25 cellular contexts compared by ENCODE assay signal in the genomic region with DNA sequence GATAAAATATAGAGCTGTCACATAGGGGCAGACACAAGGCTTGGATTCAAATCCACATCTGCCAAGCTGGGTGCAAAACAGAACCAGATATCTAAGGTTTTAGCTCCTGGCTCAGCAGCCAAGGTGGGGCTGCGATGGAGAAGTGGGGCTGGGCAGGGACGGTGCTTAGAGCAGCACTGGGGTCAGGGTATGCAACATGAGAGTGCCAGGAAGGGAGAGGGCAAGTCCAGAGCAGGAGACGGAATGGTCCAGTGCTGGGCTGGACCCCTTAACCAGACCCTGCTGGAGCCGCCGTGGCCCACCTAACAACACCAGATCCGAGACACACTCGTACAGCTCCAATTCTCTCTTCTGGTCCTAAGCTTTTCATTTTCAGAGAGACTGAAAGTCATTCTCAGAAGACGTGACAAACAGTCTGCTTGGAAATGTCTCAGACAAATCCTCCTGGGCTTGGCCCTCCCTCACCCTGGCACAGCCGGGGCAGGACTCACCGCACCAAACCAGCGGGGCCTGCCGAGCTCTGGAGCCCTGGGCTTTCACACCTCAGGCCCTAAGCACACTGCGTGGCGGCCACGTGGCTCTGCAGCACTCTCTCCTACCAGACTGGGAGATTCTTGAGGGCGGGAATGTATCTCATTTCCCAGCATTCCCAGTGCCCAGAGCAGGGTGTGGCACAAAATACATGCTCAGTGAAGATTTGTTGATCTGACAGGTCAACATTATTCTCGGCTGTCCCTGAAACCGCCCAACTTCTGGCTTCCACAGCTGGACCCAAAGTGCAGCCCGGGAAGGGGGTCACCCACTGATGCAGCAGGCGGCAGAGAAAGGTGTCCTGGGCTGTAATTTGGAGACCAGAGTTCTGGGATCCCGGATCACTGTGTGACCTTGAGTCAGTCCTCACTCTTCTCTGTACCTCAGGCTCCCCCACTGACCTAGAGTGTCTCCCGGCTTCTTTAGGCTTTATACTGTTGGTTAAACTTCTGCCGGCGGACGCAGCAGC. TPM values are rescaled to one million over a fixed set of nuclear protein-coding genes. Genes with fewer than 3 reads are reported as not detected.
DNase-seq lines count a peak whose midpoint lies in the region; ATAC-seq and TF ChIP-seq lines count a peak whose summit lies in the region.
"Had no signal": no experiment of that assay in that cellular context is flagged by ENCODE, and none has a peak within 500 bp of the region (broad histone marks: within the 10 kb centered on the region; RNA-seq: fewer than 3 reads in every experiment).

No MANE protein-coding gene starts in this region.

- peaks cover 14% of the 10 kb centered on the region for H3K4me1 Mint-ChIP-seq in CD14-positive monocyte
- H3K4me1 Mint-ChIP-seq in activated CD8-positive, alpha-beta T cell treated with anti-CD3 and anti-CD28 coated beads, Interleukin-2, amount 10 ng/mL, durations not matched to agents 7 days and 5 days (ENCODE audit: low read depth), result peaks cover 17% of the 10 kb centered on the region
- no peaks in the 10 kb centered on the region for H3K4me1 Mint-ChIP-seq in activated T-cell treated with anti-CD3 and anti-CD28 coated beads, Interleukin-2, amount 50 U/mL, for 24 hours (ENCODE audit: low read depth)
- H3K4me1 Mint-ChIP-seq: activated T-helper 17 cell treated with anti-CD3 and anti-CD28 coated beads, Interleukin-2, amount 50 U/mL, for 72 hours had no signal

- H3K4me3 Mint-ChIP-seq in CD14-positive monocyte, result no peak overlapping the region
- no peak overlapping the region for H3K4me3 Mint-ChIP-seq in activated CD8-positive, alpha-beta T cell treated with anti-CD3 and anti-CD28 coated beads, Interleukin-2, amount 10 ng/mL, durations not matched to agents 7 days and 5 days
- no peak overlapping the region for H3K4me3 Mint-ChIP-seq in activated T-cell treated with anti-CD3 and anti-CD28 coated beads, Interleukin-2, amount 50 U/mL, for 24 hours
- H3K4me3 Mint-ChIP-seq: activated T-helper 17 cell treated with anti-CD3 and anti-CD28 coated beads, Interleukin-2, amount 50 U/mL, for 72 hours; natural killer cell; T-helper 2 cell treated with Interferon-gamma antibody and Interleukin-4, amounts not matched to agents 5 μg/mL and 100 μg/mL, for 36 hours; WTC11 had no signal

- in situ Hi-C loops in gastrocnemius medialis (cut with MboI; ENCODE audit: low sequenced_read_pairs in 4 of 4), result no loop called here

- no peaks in the 10 kb centered on the region for H3K9me3 ChIP-seq in gastrocnemius medialis
- H3K9me3 ChIP-seq: Caco-2, HAP-1, psoas muscle had no signal

- TF ChIP-seq CTCF in CD14-positive monocyte (IDR thresholded peaks at IDR 0.05), result no peak
- TF ChIP-seq CTCF in gastrocnemius medialis (IDR thresholded peaks at IDR 0.05 in 4 of 5, conservative IDR thresholded peaks at IDR 0.05 in 1 of 5), result no peak

- H3K36me3 Mint-ChIP-seq in CD14-positive monocyte, result no peaks in the 10 kb centered on the region
- no peaks in the 10 kb centered on the region for H3K36me3 Mint-ChIP-seq in activated CD8-positive, alpha-beta T cell treated with anti-CD3 and anti-CD28 coated beads, Interleukin-2, amount 10 ng/mL, durations not matched to agents 7 days and 5 days (ENCODE audit: low read depth)
- no peaks in the 10 kb centered on the region for H3K36me3 Mint-ChIP-seq in activated T-cell treated with anti-CD3 and anti-CD28 coated beads, Interleukin-2, amount 50 U/mL, for 24 hours (ENCODE audit: low read depth)
- H3K36me3 Mint-ChIP-seq: natural killer cell, WTC11 had no signal

- no peak for ATAC-seq in gastrocnemius medialis
- ATAC-seq in HG02973 (IDR thresholded peaks at IDR 0.05; ENCODE audit: unreplicated experiment), result no peak
- ATAC-seq in activated CD8-positive, alpha-beta T cell treated with anti-CD3 and anti-CD28 coated beads, Interleukin-2, amount 10 ng/mL, durations not matched to agents 7 days and 5 days, result no peak
- ATAC-seq: activated T-helper 17 cell treated with anti-CD3 and anti-CD28 coated beads, Interleukin-2, amount 50 U/mL, for 72 hours; natural killer cell; psoas muscle; WTC11 had no signal

- H3K4me1 ChIP-seq in gastrocnemius medialis, result peaks cover 0 to 3% of the 10 kb centered on the region in 2 donors
- H3K4me1 ChIP-seq: Caco-2, HAP-1, psoas muscle had no signal

- CTCF ChIA-PET in HEK293T (lab: Yijun Ruan, JAX), result no interaction called here
- CTCF ChIA-PET in activated CD8-positive, alpha-beta T cell treated with anti-CD3 and anti-CD28 coated beads, Interleukin-2, amount 10 ng/mL, durations not matched to agents 7 days and 5 days (lab: Charles Lee), result no interaction called here

- H3K27me3 Mint-ChIP-seq in CD14-positive monocyte (ENCODE audit: low read depth in 3 of 3), result peaks cover 7 to 28% (median 10%) of the 10 kb centered on the region in 3 donors
- H3K27me3 Mint-ChIP-seq in activated CD8-positive, alpha-beta T cell treated with anti-CD3 and anti-CD28 coated beads, Interleukin-2, amount 10 ng/mL, durations not matched to agents 7 days and 5 days (ENCODE audit: low read depth), result no peaks in the 10 kb centered on the region
- peaks cover 4% of the 10 kb centered on the region for H3K27me3 Mint-ChIP-seq in activated T-cell treated with anti-CD3 and anti-CD28 coated beads, Interleukin-2, amount 50 U/mL, for 24 hours

- TF ChIP-seq POLR2A in gastrocnemius medialis (IDR thresholded peaks at IDR 0.05), result no peak

- no peak overlapping the region for H3K27ac Mint-ChIP-seq in CD14-positive monocyte
- H3K27ac Mint-ChIP-seq in activated CD8-positive, alpha-beta T cell treated with anti-CD3 and anti-CD28 coated beads, Interleukin-2, amount 10 ng/mL, durations not matched to agents 7 days and 5 days, result no peak overlapping the region
- H3K27ac Mint-ChIP-seq in activated T-cell treated with anti-CD3 and anti-CD28 coated beads, Interleukin-2, amount 50 U/mL, for 24 hours, result no peak overlapping the region
- H3K27ac Mint-ChIP-seq: activated T-helper 17 cell treated with anti-CD3 and anti-CD28 coated beads, Interleukin-2, amount 50 U/mL, for 72 hours; natural killer cell; T-helper 2 cell treated with Interferon-gamma antibody and Interleukin-4, amounts not matched to agents 5 μg/mL and 100 μg/mL, for 36 hours; WTC11 had no signal

- no peak overlapping the region for H3K4me3 ChIP-seq in gastrocnemius medialis
- H3K4me3 ChIP-seq: HAP-1, psoas muscle, SK-N-MC had no signal

- peaks cover 0 to 5% of the 10 kb centered on the region in 2 donors for H3K36me3 ChIP-seq in gastrocnemius medialis
- H3K36me3 ChIP-seq: HAP-1 had no signal

- DNase-seq in CD14-positive monocyte (ENCODE audit: low spot score) (peak; percentile 28), HEK293T (ENCODE audit: extremely low spot score) (no peak), islet precursor cell (peak; percentile 46), gastrocnemius medialis (no peak)
- no peak for DNase-seq in activated CD8-positive, alpha-beta T cell treated with anti-CD3 and anti-CD28 coated beads, Interleukin-2, amount 10 ng/mL, durations not matched to agents 7 days and 5 days
- no peak for DNase-seq in activated T-cell treated with anti-CD3 and anti-CD28 coated beads, Interleukin-2, amount 50 U/mL, for 24 hours
- DNase-seq: brain microvascular endothelial cell; dermis blood vessel endothelial cell; EL; foreskin fibroblast; hypothalamus; IMR-90; mesendoderm; natural killer cell; NCI-H1694 treated with DMSO at 0.1 percent for 48 hours; psoas muscle; stimulated activated CD8-positive, alpha-beta memory T cell treated with anti-CD3 and anti-CD28 coated beads, Interleukin-4, amount 100 ng/mL, for 48 hours had no signal

- no peaks in the 10 kb centered on the region for H3K9me3 Mint-ChIP-seq in CD14-positive monocyte
- no peaks in the 10 kb centered on the region for H3K9me3 Mint-ChIP-seq in activated CD8-positive, alpha-beta T cell treated with anti-CD3 and anti-CD28 coated beads, Interleukin-2, amount 10 ng/mL, durations not matched to agents 7 days and 5 days (ENCODE audit: insufficient read depth)
- no peaks in the 10 kb centered on the region for H3K9me3 Mint-ChIP-seq in activated T-cell treated with anti-CD3 and anti-CD28 coated beads, Interleukin-2, amount 50 U/mL, for 24 hours
- H3K9me3 Mint-ChIP-seq: activated T-helper 17 cell treated with anti-CD3 and anti-CD28 coated beads, Interleukin-2, amount 50 U/mL, for 72 hours; natural killer cell; T-helper 2 cell treated with Interferon-gamma antibody and Interleukin-4, amounts not matched to agents 5 μg/mL and 100 μg/mL, for 36 hours; WTC11 had no signal

- no peaks in the 10 kb centered on the region for H3K27me3 ChIP-seq in gastrocnemius medialis
- H3K27me3 ChIP-seq: brain microvascular endothelial cell had no signal

- peak overlapping the region in 3 of 4 donors; percentile 13 to 64 (median 18) for H3K27ac ChIP-seq in gastrocnemius medialis
- H3K27ac ChIP-seq: brain microvascular endothelial cell, HL-60, psoas muscle, SK-N-MC had no signal

- intact Hi-C loops in CD14-positive monocyte (cut with micrococcal nuclease) (loop anchor here in 1 of 2 donors (5.0 kb wide), 1 partner anchor 47 kb away; no protein-coding TSS in a partner anchor), gastrocnemius medialis (cut with DNase I; ENCODE audit: low total_unique reads) (no loop called here)

- POLR2A ChIA-PET in HEK293T (lab: Yijun Ruan, JAX), result no interaction called here
- POLR2A ChIA-PET in activated CD8-positive, alpha-beta T cell treated with anti-CD3 and anti-CD28 coated beads, Interleukin-2, amount 10 ng/mL, durations not matched to agents 7 days and 5 days (lab: Charles Lee), result no interaction called here

TF ChIP-seq in HEK293T, 16 proteins besides CTCF, POLR2A, EP300 and RAD21:
- peak; percentile 56 for TF ChIP-seq L3MBTL2 (conservative IDR thresholded peaks at IDR 0.05)
- no peak for TF ChIP-seq LEF1 (IDR thresholded peaks at IDR 0.05; ENCODE audit: borderline replicate concordance)

RNA-seq across cellular contexts. Expression of a gene that starts 11.6 kb away (rescaled TPM):
- polyA plus RNA-seq in CD14-positive monocyte, result not detected
- 10 to 100 TPM; 14.5 to 35.5 (median 23.4) TPM for total RNA-seq in gastrocnemius medialis
- total RNA-seq in activated CD8-positive, alpha-beta T cell treated with anti-CD3 and anti-CD28 coated beads, Interleukin-2, amount 10 ng/mL, durations not matched to agents 7 days and 5 days, result under 1 TPM; 0.23 to 0.32 TPM

Comparison
In these comparisons a context has a peak if more than half of its experiments do, and no peak if none do; other contexts are left out.
1. DNase-seq: peak in CD14-positive monocyte (single experiment) and islet precursor cell (single experiment); none in HEK293T (single experiment), gastrocnemius medialis (0 of 2), activated CD8-positive, alpha-beta T cell treated with anti-CD3 and anti-CD28 coated beads, Interleukin-2, amount 10 ng/mL, durations not matched to agents 7 days and 5 days (single experiment) and activated T-cell treated with anti-CD3 and anti-CD28 coated beads, Interleukin-2, amount 50 U/mL, for 24 hours (single experiment).
2. RNA of a gene that starts 11.6 kb away (total RNA-seq): 14.5 to 35.5 TPM in gastrocnemius medialis; 0.23 to 0.32 TPM in activated CD8-positive, alpha-beta T cell treated with anti-CD3 and anti-CD28 coated beads, Interleukin-2, amount 10 ng/mL, durations not matched to agents 7 days and 5 days; every median in the first group is over 10 times any median in the second.